ENCODE assay signal across 8 cellular contexts in the genomic region with DNA sequence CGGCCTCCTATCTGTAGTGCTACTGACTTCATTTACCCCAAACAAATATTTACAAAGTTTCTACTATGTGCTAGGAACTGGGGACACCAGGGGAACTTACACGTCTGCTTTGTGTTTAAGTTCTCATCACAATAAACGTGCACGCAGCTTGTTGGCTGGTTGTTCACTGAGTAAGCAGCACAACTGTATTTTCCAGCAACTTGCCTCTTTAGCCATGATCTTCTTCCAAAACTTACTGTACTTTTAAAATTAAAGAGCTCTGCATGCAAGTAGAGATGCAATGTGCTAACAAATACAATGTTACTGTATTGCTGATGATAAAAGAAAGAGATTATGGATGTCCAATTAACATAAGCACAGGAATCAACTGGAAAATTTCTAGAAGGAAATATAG.
A peak's percentile ranks its signal among the peaks of the same experiment; 100 is the strongest.
DNase-seq lines count a peak whose midpoint lies in the region; FAIRE-seq and TF ChIP-seq lines count a peak whose summit lies in the region.
"Had no signal": no experiment of that assay in that cellular context is flagged by ENCODE, and none has a peak within 500 bp of the region (broad histone marks: within the 10 kb centered on the region; RNA-seq: fewer than 3 reads in every experiment).

No MANE protein-coding gene starts in this region.

- H3K4me2 ChIP-seq in KMS-11 (peak overlapping the region; percentile 90), keratinocyte (ENCODE audit: control insufficient read depth, extremely low read depth, insufficient read depth, low read depth, low read length) (peak overlapping the region; percentile 85)

- H2AFZ ChIP-seq in KMS-11 (ENCODE audit: low read depth) (no peak overlapping the region), keratinocyte (ENCODE audit: control insufficient read depth, low read length) (no peak overlapping the region)

- peak overlapping the region; percentile 74 for H3K9ac ChIP-seq in KMS-11
- H3K9ac ChIP-seq in keratinocyte (ENCODE audit: control insufficient read depth, extremely low read depth, insufficient read depth, low read length), result peak overlapping the region; percentile 12

- TF ChIP-seq POLR2A in suprapubic skin (IDR thresholded peaks at IDR 0.05), result no peak
- TF ChIP-seq POLR2A in ovary (IDR thresholded peaks at IDR 0.05), result no peak

- H3K9me3 Mint-ChIP-seq in activated naive CD8-positive, alpha-beta T cell (ENCODE audit: low read depth), result no peaks in the 10 kb centered on the region

- FAIRE-seq in keratinocyte (lab: Jason Lieb, UNC), result no peak

- TF ChIP-seq CTCF in KMS-11 (conservative IDR thresholded peaks at IDR 0.05; ENCODE audit: low read depth, low read length), result no peak
- TF ChIP-seq CTCF in keratinocyte (optimal IDR thresholded peaks at IDR 0.05 in 1 of 3, IDR thresholded peaks at IDR 0.05 in 1 of 3, conservative IDR thresholded peaks at IDR 0.05 in 1 of 3; ENCODE audit: extremely low read depth in 1 of 3, insufficient read depth in 2 of 3, low read length in 3 of 3), result no peak
- TF ChIP-seq CTCF in suprapubic skin (IDR thresholded peaks at IDR 0.05), result no peak
- TF ChIP-seq CTCF in ovary (IDR thresholded peaks at IDR 0.05), result no peak

- H3K4me1 ChIP-seq in KMS-11 (ENCODE audit: low read depth, poor library complexity, severe bottlenecking) (peaks cover 85% of the 10 kb centered on the region), keratinocyte (ENCODE audit: control insufficient read depth, extremely low read depth, insufficient read depth, low read length) (peaks cover 43% of the 10 kb centered on the region), suprapubic skin (peaks cover 87% of the 10 kb centered on the region), ovary (ENCODE audit: insufficient read depth) (peaks cover 34% of the 10 kb centered on the region)

- TF ChIP-seq EP300 in suprapubic skin (IDR thresholded peaks at IDR 0.05) (no peak), ovary (IDR thresholded peaks at IDR 0.05) (no peak)

- H3K36me3 ChIP-seq in KMS-11 (ENCODE audit: insufficient read depth) (no peaks in the 10 kb centered on the region), keratinocyte (ENCODE audit: control insufficient read depth in 2 of 2, extremely low read depth in 1 of 2, insufficient read depth in 2 of 2, low read length in 2 of 2) (no peaks in the 10 kb centered on the region), suprapubic skin (no peaks in the 10 kb centered on the region), ovary (no peaks in the 10 kb centered on the region)
- H3K36me3 ChIP-seq: WERI-Rb-1 had no signal

- peak overlapping the region; percentile 91 for H3K27ac Mint-ChIP-seq in activated naive CD8-positive, alpha-beta T cell

- H3K79me2 ChIP-seq in KMS-11 (ENCODE audit: insufficient read depth, low read depth) (peaks cover 85% of the 10 kb centered on the region), keratinocyte (ENCODE audit: control insufficient read depth, insufficient read depth, low read length) (peaks cover 17% of the 10 kb centered on the region)

- 33% methylated on average over 4 of the region's 4 CpGs for WGBS in suprapubic skin
- 11 to 17% (median 16%) methylated on average over 4 of the region's 4 CpGs for WGBS in ovary, 3 donors

- H4K20me1 ChIP-seq in KMS-11 (ENCODE audit: insufficient read depth) (no peaks in the 10 kb centered on the region), keratinocyte (ENCODE audit: control insufficient read depth, extremely low read depth, insufficient read depth, low read length) (peaks cover 2% of the 10 kb centered on the region)

- H3K27me3 Mint-ChIP-seq in activated naive CD8-positive, alpha-beta T cell, result no peaks in the 10 kb centered on the region

- peaks cover 84% of the 10 kb centered on the region for H3K4me1 Mint-ChIP-seq in activated naive CD8-positive, alpha-beta T cell (ENCODE audit: low read depth)

- intact Hi-C loops in ovary (cut with DNase I), result no loop called here

- H3K9me3 ChIP-seq in keratinocyte (ENCODE audit: control insufficient read depth, low read depth, low read length) (no peaks in the 10 kb centered on the region), suprapubic skin (no peaks in the 10 kb centered on the region), ovary (no peaks in the 10 kb centered on the region)

- DNase-seq in keratinocyte (ENCODE audit: low read depth, low spot score) (no peak), suprapubic skin (ENCODE audit: low spot score in 2 of 2) (no peak), GDM1 (lab: John Stamatoyannopoulos, UW) (no peak), epidermal melanocyte (ENCODE audit: insufficient read length, low spot score) (no peak), ovary (no peak)
- DNase-seq: WERI-Rb-1 had no signal

- no peaks in the 10 kb centered on the region for H3K36me3 Mint-ChIP-seq in activated naive CD8-positive, alpha-beta T cell

- peak overlapping the region; percentile 80 for H3K4me3 Mint-ChIP-seq in activated naive CD8-positive, alpha-beta T cell

- H3K27me3 ChIP-seq in KMS-11 (ENCODE audit: insufficient read depth, low read depth) (no peaks in the 10 kb centered on the region), keratinocyte (ENCODE audit: control insufficient read depth, extremely low read depth, insufficient read depth, low read length) (no peaks in the 10 kb centered on the region), suprapubic skin (no peaks in the 10 kb centered on the region), ovary (no peaks in the 10 kb centered on the region)

- peaks cover 2% of the 10 kb centered on the region for H3K9me1 ChIP-seq in keratinocyte (ENCODE audit: control insufficient read depth, extremely low read depth, insufficient read depth, low read length)

- H3K27ac ChIP-seq in KMS-11 (peak overlapping the region; percentile 87), keratinocyte (ENCODE audit: control insufficient read depth, insufficient read depth, low read length) (peak overlapping the region; percentile 37), suprapubic skin (peak overlapping the region; percentile 91), ovary (peak overlapping the region in 1 of 2 donors; percentile 47)
- H3K27ac ChIP-seq: WERI-Rb-1 had no signal

- dilution Hi-C loops in keratinocyte (cut with MboI; ENCODE audit: extremely low pct_ligation_motif_present, low sequenced_read_pairs), result no loop called here

- H3K4me3 ChIP-seq in KMS-11 (IDR thresholded peaks at IDR 0.05; ENCODE audit: insufficient read depth, low read depth, low read length), result no peak overlapping the region
- H3K4me3 ChIP-seq in keratinocyte (ENCODE audit: control insufficient read depth in 2 of 3, extremely low read depth in 1 of 3, insufficient read depth in 2 of 3, low read depth in 1 of 3, low read length in 3 of 3), result no peak overlapping the region
- H3K4me3 ChIP-seq in suprapubic skin, result no peak overlapping the region
- H3K4me3 ChIP-seq in ovary, result no peak overlapping the region
